24 cellular contexts compared by ENCODE assay signal in genomic region chr10:14416308-14416700, GRCh38.
DNase-seq lines count a peak whose midpoint lies in the region; ATAC-seq and TF ChIP-seq lines count a peak whose summit lies in the region.
"Had no signal": no experiment of that assay in that cellular context is flagged by ENCODE, and none has a peak within 500 bp of the region (broad histone marks: within the 10 kb centered on the region; RNA-seq: fewer than 3 reads in every experiment).

No MANE protein-coding gene starts in this region.

- H3K79me1 ChIP-seq in IMR-90 (ENCODE audit: low read depth in 1 of 2, low read length in 2 of 2): no peaks in the 10 kb centered on the region

- peak overlapping the region; percentile 10 for H2BK5ac ChIP-seq in IMR-90 (ENCODE audit: low read depth, low read length, poor library complexity, severe bottlenecking)

- peaks cover 5% of the 10 kb centered on the region; the same call in 1 of the 2 replicates for H3K9me1 ChIP-seq in IMR-90 (ENCODE audit: insufficient read depth, low read length)

- in situ Hi-C loops in IMR-90 (cut with MboI; ENCODE audit: low sequenced_read_pairs): no loop called here
- in situ Hi-C loops in mammary epithelial cell (cut with MboI; ENCODE audit: low sequenced_read_pairs in 2 of 2): no loop called here
- in situ Hi-C loops in GM13977 (cut with MboI; ENCODE audit: low pct_unique_long_range_greater_than_20kb, low sequenced_read_pairs, unreplicated experiment): no loop called here

- H2BK15ac ChIP-seq in IMR-90 (ENCODE audit: low read depth, low read length): peak overlapping the region; percentile 48; the same call in 2 of the 3 replicates

- no peaks in the 10 kb centered on the region for H4K20me1 ChIP-seq in IMR-90 (ENCODE audit: insufficient read depth, low read length)
- H4K20me1 ChIP-seq in mammary epithelial cell (ENCODE audit: insufficient read depth, low read length): no peaks in the 10 kb centered on the region

- H3K27ac ChIP-seq in IMR-90 (ENCODE audit: insufficient read depth, low read length): no peak overlapping the region
- no peak overlapping the region for H3K27ac ChIP-seq in mammary epithelial cell (ENCODE audit: insufficient read depth, low read depth, low read length)
- H3K27ac ChIP-seq: lower lobe of right lung, pancreas, upper lobe of right lung had no signal

- peak overlapping the region; percentile 4 to 40; a peak in 2 of 4 replicates for H4K8ac ChIP-seq in IMR-90 (ENCODE audit: low read depth in 2 of 2, low read length in 2 of 2)

- H3K27ac Mint-ChIP-seq in type B pancreatic cell: peak overlapping the region; percentile 76
- H3K27ac Mint-ChIP-seq: activated naive CD8-positive, alpha-beta T cell treated with anti-CD3 and anti-CD28 coated beads, Interleukin-2, amount 50 U/mL, for 24 hours; immature natural killer cell had no signal

- H3K36me3 Mint-ChIP-seq in type B pancreatic cell: no peaks in the 10 kb centered on the region
- H3K36me3 Mint-ChIP-seq: immature natural killer cell had no signal

- H3K4me1 ChIP-seq in IMR-90 (ENCODE audit: control insufficient read depth, insufficient read depth, low read length) (peaks cover 10% of the 10 kb centered on the region; the same call in 1 of the 2 replicates), mammary epithelial cell (ENCODE audit: insufficient read depth, low read length) (peaks cover 14% of the 10 kb centered on the region)
- H3K4me1 ChIP-seq: lower lobe of right lung, pancreas, upper lobe of right lung had no signal

- H3K4me3 ChIP-seq in IMR-90 (ENCODE audit: insufficient read depth, low read depth, low read length): no peak overlapping the region
- no peak overlapping the region for H3K4me3 ChIP-seq in mammary epithelial cell (replicated peaks in 1 of 3; ENCODE audit: insufficient read depth in 1 of 3, low read depth in 2 of 3, low read length in 3 of 3)
- no peak overlapping the region for H3K4me3 ChIP-seq in H7 (ENCODE audit: insufficient read depth, low read depth, low read length)
- H3K4me3 ChIP-seq: lower lobe of right lung, pancreas, upper lobe of right lung had no signal

- peak overlapping the region; percentile 52 for H3K14ac ChIP-seq in IMR-90 (replicated peaks; ENCODE audit: low read depth, low read length)

- no peak overlapping the region for H3K4me2 ChIP-seq in IMR-90 (ENCODE audit: low read depth, low read length)
- peak overlapping the region; percentile 35 for H3K4me2 ChIP-seq in mammary epithelial cell (ENCODE audit: insufficient read depth, low read depth, low read length)

- peaks cover 6% of the 10 kb centered on the region for H3K27me3 Mint-ChIP-seq in type B pancreatic cell

- H2AFZ ChIP-seq in IMR-90 (replicated peaks; ENCODE audit: low read length, poor library complexity): no peak overlapping the region
- peak overlapping the region; percentile 69 for H2AFZ ChIP-seq in mammary epithelial cell (ENCODE audit: low read depth, low read length)

- CTCF ChIA-PET in IMR-90 (lab: Yijun Ruan, JAX): interaction anchor here (0.6 kb wide), 1 partner anchor 46 kb away, joined by 3 read pairs; no protein-coding TSS in a partner anchor
- CTCF ChIA-PET in mammary epithelial cell (lab: Charles Lee; ENCODE audit: low non-redundant PET): no interaction called here

- no peak overlapping the region for H3K23ac ChIP-seq in IMR-90 (ENCODE audit: low read depth, low read length)

- dilution Hi-C loops in IMR-90 (cut with HindIII; ENCODE audit: low sequenced_read_pairs, unreplicated experiment): no loop called here
- dilution Hi-C loops in mammary epithelial cell (cut with HindIII; ENCODE audit: low sequenced_read_pairs): no loop called here

- peak overlapping the region; percentile 51 for H2BK20ac ChIP-seq in IMR-90 (ENCODE audit: low read depth, low read length)

- H2AK5ac ChIP-seq in IMR-90 (ENCODE audit: low read depth, low read length): peak overlapping the region; percentile 29; the same call in 1 of the 2 replicates

- no peak overlapping the region for H2AK9ac ChIP-seq in IMR-90 (replicated peaks; ENCODE audit: low read depth, low read length, poor library complexity)

- no peaks in the 10 kb centered on the region for H3K9me3 ChIP-seq in IMR-90 (ENCODE audit: control insufficient read depth, insufficient read depth, low read length)
- H3K9me3 ChIP-seq in mammary epithelial cell (replicated peaks; ENCODE audit: insufficient read depth, low read length): no peaks in the 10 kb centered on the region
- H3K9me3 ChIP-seq: lower lobe of right lung, pancreas, upper lobe of right lung had no signal

- no peak for TF ChIP-seq POLR2A in IMR-90 (IDR thresholded peaks at IDR 0.05; ENCODE audit: low read depth, low read length)

- peak overlapping the region; percentile 42 for H3K4me3 Mint-ChIP-seq in type B pancreatic cell
- H3K4me3 Mint-ChIP-seq: activated naive CD8-positive, alpha-beta T cell treated with anti-CD3 and anti-CD28 coated beads, Interleukin-2, amount 50 U/mL, for 24 hours; immature natural killer cell had no signal

- BruUV-seq in IMR-90 (replicated peaks; lab: Mats Ljungman, UMichigan) (no TSS peak), mammary epithelial cell (replicated peaks; lab: Mats Ljungman, UMichigan) (no TSS peak)

- 100% methylated on average over 2 of the region's 7 CpGs; no CpG with 5 or more reads in 1 of the 2 experiments for WGBS in IMR-90 (ENCODE audit: extremely low coverage in 2 of 2, insufficient read length in 1 of 2), 2 experiments
- 54% methylated on average over 5 of the region's 7 CpGs for WGBS in mammary epithelial cell (ENCODE audit: low coverage, missing lambda C conversion rate)

- H4K5ac ChIP-seq in IMR-90 (ENCODE audit: low read depth, low read length): peak overlapping the region; percentile 34; the same call in 1 of the 2 replicates

- no peak overlapping the region for H3K9ac ChIP-seq in IMR-90 (ENCODE audit: low read depth, low read length)
- H3K9ac ChIP-seq in mammary epithelial cell (ENCODE audit: insufficient read depth, low read length): no peak overlapping the region

- peaks cover 5% of the 10 kb centered on the region for H3K9me3 Mint-ChIP-seq in type B pancreatic cell
- H3K9me3 Mint-ChIP-seq: activated naive CD8-positive, alpha-beta T cell treated with anti-CD3 and anti-CD28 coated beads, Interleukin-2, amount 50 U/mL, for 24 hours had no signal

- H2BK120ac ChIP-seq in IMR-90 (ENCODE audit: low read depth, low read length): peak overlapping the region; percentile 32

- H3K36me3 ChIP-seq in IMR-90 (ENCODE audit: control insufficient read depth, insufficient read depth, low read length) (no peaks in the 10 kb centered on the region), mammary epithelial cell (ENCODE audit: insufficient read depth, low read length) (no peaks in the 10 kb centered on the region), H7 (replicated peaks; ENCODE audit: control insufficient read depth, insufficient read depth, low read length) (no peaks in the 10 kb centered on the region)
- H3K36me3 ChIP-seq: lower lobe of right lung, pancreas, upper lobe of right lung had no signal

- H3K4ac ChIP-seq in IMR-90 (ENCODE audit: low read depth, low read length): peak overlapping the region; percentile 60

- intact Hi-C loops in IMR-90 (cut with micrococcal nuclease) (no loop called here), mammary epithelial cell (cut with micrococcal nuclease) (no loop called here)

- peak overlapping the region; percentile 27; the same call in 1 of the 2 replicates for H3K18ac ChIP-seq in IMR-90 (ENCODE audit: low read depth, low read length)

- DNase-seq in IMR-90 (no peak), mammary epithelial cell (peak; percentile 51), islet precursor cell (peak; percentile 92), type B pancreatic cell (ENCODE audit: extremely low spot score, unreplicated experiment) (no peak), H7 (no peak), GM13977 (ENCODE audit: low spot score) (no peak), anterior cingulate cortex (lab: John Stamatoyannopoulos, UW) (no peak)
- DNase-seq: activated CD4-positive, alpha-beta T cell treated with anti-CD3 and anti-CD28 coated beads, Interleukin-2, amount 50 U/mL, for 1 hour; activated CD8-positive, alpha-beta memory T cell treated with anti-CD3 and anti-CD28 coated beads, Interleukin-2, amount 50 U/mL, for 4 hours; activated effector memory CD4-positive, alpha-beta T cell treated with Interleukin-2 at 50 U/mL for 16 hours; activated naive CD8-positive, alpha-beta T cell treated with anti-CD3 and anti-CD28 coated beads, Interleukin-2, amount 50 U/mL, for 24 hours; AML-193; cerebellar nuclear complex; COR-L47; effector CD8-positive, alpha-beta T cell; GF-D8; head of caudate nucleus; immature natural killer cell; lower lobe of right lung; NCI-H2029; pancreas; stimulated activated CD4-positive, alpha-beta T cell treated with anti-CD3 and anti-CD28 coated beads, Interleukin-4, amount 100 ng/mL, for 1 hour; upper lobe of right lung had no signal

- H3K56ac ChIP-seq in IMR-90 (ENCODE audit: extremely low read depth, insufficient read depth, low read length): no peak overlapping the region

- H3K79me2 ChIP-seq in mammary epithelial cell (ENCODE audit: insufficient read depth, low read length): no peaks in the 10 kb centered on the region

- H3K27me3 ChIP-seq in IMR-90 (ENCODE audit: control insufficient read depth, insufficient read depth, low read length): no peaks in the 10 kb centered on the region
- no peaks in the 10 kb centered on the region for H3K27me3 ChIP-seq in mammary epithelial cell (ENCODE audit: insufficient read depth, low read length)
- H3K27me3 ChIP-seq in H7 (ENCODE audit: control insufficient read depth, insufficient read depth, low read length): no peaks in the 10 kb centered on the region
- H3K27me3 ChIP-seq: pancreas, upper lobe of right lung had no signal

- peaks cover 18% of the 10 kb centered on the region for H3K4me1 Mint-ChIP-seq in type B pancreatic cell (ENCODE audit: unreplicated experiment)
- H3K4me1 Mint-ChIP-seq: activated naive CD8-positive, alpha-beta T cell treated with anti-CD3 and anti-CD28 coated beads, Interleukin-2, amount 50 U/mL, for 24 hours had no signal

- TF ChIP-seq RAD21 in IMR-90 (IDR thresholded peaks at IDR 0.05; ENCODE audit: low read length): no peak

- TF ChIP-seq CTCF in IMR-90 (conservative IDR thresholded peaks at IDR 0.05; ENCODE audit: low read depth, low read length) (no peak), mammary epithelial cell (conservative IDR thresholded peaks at IDR 0.05 in 1 of 2, IDR thresholded peaks at IDR 0.05 in 1 of 2; ENCODE audit: extremely low read depth in 1 of 2, insufficient read depth in 1 of 2, low read depth in 1 of 2, low read length in 2 of 2) (no peak), type B pancreatic cell (conservative IDR thresholded peaks at IDR 0.05) (no peak), GM13977 (IDR thresholded peaks at IDR 0.05; ENCODE audit: extremely low read depth, insufficient read depth, missing control alignments) (no peak)

- ATAC-seq in IMR-90 (ENCODE audit: low read depth): no peak
- no peak for ATAC-seq in GM19397 (IDR thresholded peaks at IDR 0.05; ENCODE audit: unreplicated experiment)
- ATAC-seq: activated naive CD8-positive, alpha-beta T cell treated with anti-CD3 and anti-CD28 coated beads, Interleukin-2, amount 50 U/mL, for 24 hours; lower lobe of right lung; pancreas; upper lobe of right lung had no signal

- H4K91ac ChIP-seq in IMR-90 (ENCODE audit: insufficient read depth, low read depth, low read length): no peak overlapping the region; the same call in 1 of the 2 replicates

- POLR2A ChIA-PET in IMR-90 (lab: Charles Lee; ENCODE audit: unreplicated experiment): no interaction called here

TF ChIP-seq in IMR-90, 13 proteins besides CTCF, POLR2A, EP300 and RAD21 (continues in another document):
- no peak for TF ChIP-seq RCOR1 (IDR thresholded peaks at IDR 0.05; ENCODE audit: insufficient replicate concordance, low read length)

Comparison
In these comparisons a context has a peak if more than half of its experiments do, and no peak if none do; other contexts are left out.
1. DNase-seq: peak in mammary epithelial cell (single experiment) and islet precursor cell (single experiment); none in IMR-90 (single experiment), type B pancreatic cell (single experiment), H7 (single experiment), GM13977 (single experiment) and anterior cingulate cortex (0 of 58).